1 cellular context compared by ENCODE assay signal in the genomic region with DNA sequence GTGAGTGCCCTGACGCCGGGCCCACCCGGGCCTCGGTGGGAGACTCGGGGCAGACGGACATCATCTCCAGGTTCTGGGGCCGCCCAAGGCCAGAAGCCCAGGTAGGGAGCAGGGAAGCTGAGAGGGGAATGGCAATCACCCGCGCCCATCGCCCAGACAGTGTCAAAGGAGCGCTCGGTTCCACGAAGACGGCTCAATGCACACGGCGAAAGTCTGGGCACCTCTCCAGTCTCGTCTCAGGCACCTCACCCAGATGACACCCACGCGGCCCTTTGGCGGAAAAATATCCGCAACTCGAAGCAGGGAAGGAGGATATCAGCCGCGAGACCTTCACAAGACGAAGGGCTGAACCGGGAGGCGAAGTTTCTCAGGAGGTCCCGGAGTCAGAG.
TF ChIP-seq lines count a peak whose summit lies in the region.

No MANE protein-coding gene starts in this region.

TF ChIP-seq in SK-N-SH treated with all-trans-retinoic acid at 6 μM for 48 hours, 23 proteins besides CTCF, POLR2A, EP300 and RAD21 (continued from another document):
- TF ChIP-seq, protein P1, sequence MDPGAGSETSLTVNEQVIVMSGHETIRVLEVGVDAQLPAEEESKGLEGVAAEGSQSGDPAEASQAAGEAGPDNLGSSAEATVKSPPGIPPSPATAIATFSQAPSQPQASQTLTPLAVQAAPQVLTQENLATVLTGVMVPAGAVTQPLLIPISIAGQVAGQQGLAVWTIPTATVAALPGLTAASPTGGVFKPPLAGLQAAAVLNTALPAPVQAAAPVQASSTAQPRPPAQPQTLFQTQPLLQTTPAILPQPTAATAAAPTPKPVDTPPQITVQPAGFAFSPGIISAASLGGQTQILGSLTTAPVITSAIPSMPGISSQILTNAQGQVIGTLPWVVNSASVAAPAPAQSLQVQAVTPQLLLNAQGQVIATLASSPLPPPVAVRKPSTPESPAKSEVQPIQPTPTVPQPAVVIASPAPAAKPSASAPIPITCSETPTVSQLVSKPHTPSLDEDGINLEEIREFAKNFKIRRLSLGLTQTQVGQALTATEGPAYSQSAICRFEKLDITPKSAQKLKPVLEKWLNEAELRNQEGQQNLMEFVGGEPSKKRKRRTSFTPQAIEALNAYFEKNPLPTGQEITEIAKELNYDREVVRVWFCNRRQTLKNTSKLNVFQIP (CRISPR knock-in tag; IDR thresholded peaks at IDR 0.05; ENCODE audit: borderline replicate concordance, low read depth) = no peak
- TF ChIP-seq, protein P2, sequence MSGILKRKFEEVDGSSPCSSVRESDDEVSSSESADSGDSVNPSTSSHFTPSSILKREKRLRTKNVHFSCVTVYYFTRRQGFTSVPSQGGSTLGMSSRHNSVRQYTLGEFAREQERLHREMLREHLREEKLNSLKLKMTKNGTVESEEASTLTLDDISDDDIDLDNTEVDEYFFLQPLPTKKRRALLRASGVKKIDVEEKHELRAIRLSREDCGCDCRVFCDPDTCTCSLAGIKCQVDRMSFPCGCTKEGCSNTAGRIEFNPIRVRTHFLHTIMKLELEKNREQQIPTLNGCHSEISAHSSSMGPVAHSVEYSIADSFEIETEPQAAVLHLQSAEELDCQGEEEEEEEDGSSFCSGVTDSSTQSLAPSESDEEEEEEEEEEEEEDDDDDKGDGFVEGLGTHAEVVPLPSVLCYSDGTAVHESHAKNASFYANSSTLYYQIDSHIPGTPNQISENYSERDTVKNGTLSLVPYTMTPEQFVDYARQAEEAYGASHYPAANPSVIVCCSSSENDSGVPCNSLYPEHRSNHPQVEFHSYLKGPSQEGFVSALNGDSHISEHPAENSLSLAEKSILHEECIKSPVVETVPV (CRISPR knock-in tag; IDR thresholded peaks at IDR 0.05) = no peak
- TF ChIP-seq OSR1 (CRISPR knock-in tag; IDR thresholded peaks at IDR 0.05) (no peak), RARB (CRISPR knock-in tag; IDR thresholded peaks at IDR 0.05) (no peak), ESRRG (CRISPR knock-in tag; IDR thresholded peaks at IDR 0.05) (no peak), ZFP3 (CRISPR knock-in tag; IDR thresholded peaks at IDR 0.05) (no peak)
